Comparison of ENCODE assay signal across 32 cellular contexts in genomic region chr4:6414578-6414977, GRCh38. TPM values are rescaled to one million over a fixed set of nuclear protein-coding genes. Genes with fewer than 3 reads are reported as not detected.
"Had no signal": no experiment of that assay in that cellular context is flagged by ENCODE, and none has a peak within 500 bp of the region (broad histone marks: within the 10 kb centered on the region; RNA-seq: fewer than 3 reads in every experiment).

No MANE protein-coding gene starts in this region.

- H3K4me1 Mint-ChIP-seq: naive thymus-derived CD4-positive, alpha-beta T cell; natural killer cell; stimulated activated memory B cell treated with anti-CD40 and anti-IgM and Interleukin-4, amounts not matched to agents 10 μg/mL and 1 μg/mL and 100 μg/mL, for 72 hours; stimulated activated naive CD8-positive, alpha-beta T cell treated with anti-CD3 and anti-CD28 coated beads, Interleukin-15, amount 100 ng/mL, for 72 hours had no signal

- H2AFZ ChIP-seq: parathyroid adenoma had no signal

- H3K4me3 Mint-ChIP-seq: naive thymus-derived CD4-positive, alpha-beta T cell; natural killer cell; nephron progenitor cell; neural crest cell; stimulated activated memory B cell treated with anti-CD40 and anti-IgM and Interleukin-4, amounts not matched to agents 10 μg/mL and 1 μg/mL and 100 μg/mL, for 72 hours; stimulated activated naive CD8-positive, alpha-beta T cell treated with anti-CD3 and anti-CD28 coated beads, Interleukin-15, amount 100 ng/mL, for 72 hours; type B pancreatic cell had no signal

- H3K36me3 Mint-ChIP-seq: naive thymus-derived CD4-positive, alpha-beta T cell; natural killer cell; stimulated activated memory B cell treated with anti-CD40 and anti-IgM and Interleukin-4, amounts not matched to agents 10 μg/mL and 1 μg/mL and 100 μg/mL, for 72 hours; type B pancreatic cell had no signal

- DNase-seq: naive thymus-derived CD4-positive, alpha-beta T cell; natural killer cell; nephron progenitor cell; ovary; psoas muscle; right cardiac atrium; right lobe of liver; sigmoid colon; spleen; stimulated activated CD4-positive, alpha-beta T cell treated with anti-CD3 and anti-CD28 coated beads, Interleukin-12 subunit alpha, Interleukin-12 subunit beta, amount 100 ng/mL, for 4 hours; stimulated activated CD4-positive, alpha-beta T cell treated with anti-CD3 and anti-CD28 coated beads, Interleukin-1b, Interleukin-23, amount 100 ng/mL, for 48 hours; stimulated activated CD4-positive, alpha-beta T cell treated with anti-CD3 and anti-CD28 coated beads, Interleukin-4, amount 100 ng/mL, for 1 hour; stimulated activated CD4-positive, alpha-beta T cell treated with anti-CD3 and anti-CD28 coated beads, Interleukin-4, amount 100 ng/mL, for 4 hours; stimulated activated CD8-positive, alpha-beta memory T cell treated with anti-CD3 and anti-CD28 coated beads, Interleukin-4, amount 100 ng/mL, for 48 hours; stimulated activated naive CD4-positive, alpha-beta T cell; stimulated activated naive CD8-positive, alpha-beta T cell treated with anti-CD3 and anti-CD28 coated beads, Interleukin-15, amount 100 ng/mL, for 72 hours; stimulated activated naive CD8-positive, alpha-beta T cell treated with anti-CD3 and anti-CD28 coated beads, Interleukin-15, Interleukin-2, amounts not matched to agents 100 U/mL and 50 U/mL, for 24 hours; substantia nigra; testis; tibial artery; transverse colon; upper lobe of right lung; uterus had no signal

- ATAC-seq: naive thymus-derived CD4-positive, alpha-beta T cell; natural killer cell; psoas muscle; right cardiac atrium; right lobe of liver; stimulated activated memory B cell treated with anti-CD40 and anti-IgM and Interleukin-4, amounts not matched to agents 10 μg/mL and 1 μg/mL and 100 μg/mL, for 72 hours; stimulated activated naive CD8-positive, alpha-beta T cell treated with anti-CD3 and anti-CD28 coated beads, Interleukin-15, amount 100 ng/mL, for 72 hours; stimulated activated naive CD8-positive, alpha-beta T cell treated with anti-CD3 and anti-CD28 coated beads, Interleukin-15, Interleukin-2, amounts not matched to agents 100 U/mL and 50 U/mL, for 24 hours; upper lobe of right lung had no signal

- H3K27me3 ChIP-seq: ovary, right lobe of liver, testis, uterus had no signal

- H3K36me3 ChIP-seq: neutrophil, ovary, right lobe of liver, sigmoid colon, spleen, suprapubic skin, tibial artery, transverse colon, upper lobe of right lung, uterus had no signal

- H3K9ac ChIP-seq: parathyroid adenoma had no signal

- H3K27ac ChIP-seq: neutrophil, ovary, parathyroid adenoma, psoas muscle, right lobe of liver, sigmoid colon, spleen, suprapubic skin, testis, tibial artery, transverse colon, upper lobe of right lung, uterus had no signal

- H3K4me3 ChIP-seq: ovary, psoas muscle, right lobe of liver, sigmoid colon, smooth muscle cell, spleen, suprapubic skin, testis, tibial artery, transverse colon, upper lobe of right lung, uterus had no signal

- H3K9me3 Mint-ChIP-seq: nephron progenitor cell, neural crest cell had no signal

- H3K4me1 ChIP-seq: parathyroid adenoma, psoas muscle, right lobe of liver, spleen, suprapubic skin, tibial artery, transverse colon, upper lobe of right lung had no signal

- H3K4me2 ChIP-seq: smooth muscle cell had no signal

- H3K9me3 ChIP-seq: neutrophil, ovary, psoas muscle, right lobe of liver, sigmoid colon, suprapubic skin, testis, tibial artery, transverse colon, upper lobe of right lung, uterus had no signal

- H3K79me2 ChIP-seq: parathyroid adenoma had no signal

- H3K27ac Mint-ChIP-seq: naive thymus-derived CD4-positive, alpha-beta T cell; natural killer cell; nephron progenitor cell; progenitor cell of endocrine pancreas; stimulated activated memory B cell treated with anti-CD40 and anti-IgM and Interleukin-4, amounts not matched to agents 10 μg/mL and 1 μg/mL and 100 μg/mL, for 72 hours; stimulated activated naive CD8-positive, alpha-beta T cell treated with anti-CD3 and anti-CD28 coated beads, Interleukin-15, amount 100 ng/mL, for 72 hours; type B pancreatic cell had no signal

RNA-seq across cellular contexts. Expression of gene PPP2R2C, which starts 57.8 kb away (rescaled TPM):
- total RNA-seq: naive thymus-derived CD4-positive, alpha-beta T cell; natural killer cell; skeletal muscle tissue had no signal
- polyA plus RNA-seq: naive thymus-derived CD4-positive, alpha-beta T cell had no signal
